14 cellular contexts compared by ENCODE assay signal in the genomic region with DNA sequence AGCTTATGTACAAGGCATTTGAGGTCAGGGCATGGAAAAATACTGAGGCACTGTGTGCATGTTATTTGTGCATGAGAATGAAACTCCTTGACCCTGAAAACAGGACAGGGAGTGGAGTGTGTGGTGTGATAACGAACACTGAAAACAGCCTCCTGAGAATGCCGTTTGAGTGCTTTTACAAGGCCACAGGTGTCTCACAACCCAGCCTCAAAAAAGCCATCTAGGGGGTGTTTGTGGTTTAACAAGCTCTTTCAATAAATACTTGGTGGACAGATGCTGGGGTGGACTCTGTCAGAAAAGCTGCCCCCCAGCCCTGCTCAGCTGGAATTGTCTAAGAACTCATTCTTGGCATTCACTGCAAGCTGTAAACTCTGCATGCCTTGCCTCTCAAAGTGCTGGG.
"Had no signal": no experiment of that assay in that cellular context is flagged by ENCODE, and none has a peak within 500 bp of the region (broad histone marks: within the 10 kb centered on the region; RNA-seq: fewer than 3 reads in every experiment).

No MANE protein-coding gene starts in this region.

- H3K36me3 ChIP-seq: thoracic aorta, uterus had no signal

- H3K27ac ChIP-seq: psoas muscle, thoracic aorta, uterus had no signal

- H3K9me3 Mint-ChIP-seq: activated CD4-positive, alpha-beta T cell treated with anti-CD3 and anti-CD28 coated beads, Interleukin-2, amount 10 ng/mL, durations not matched to agents 24 days and 14 days; activated T-helper 17 cell treated with anti-CD3 and anti-CD28 coated beads, Interleukin-2, amount 50 U/mL, for 72 hours; natural killer cell treated with Interleukin-12 subunit alpha and Interleukin-12 subunit beta and Interleukin-15 and Interleukin-18, amount 100 ng/mL, for 72 hours had no signal

- H3K27me3 ChIP-seq: uterus had no signal

- H3K4me3 ChIP-seq: psoas muscle, thoracic aorta, uterus had no signal

- H3K36me3 Mint-ChIP-seq: natural killer cell treated with Interleukin-12 subunit alpha and Interleukin-12 subunit beta and Interleukin-15 and Interleukin-18, amount 100 ng/mL, for 72 hours had no signal

- ATAC-seq: activated T-helper 17 cell treated with anti-CD3 and anti-CD28 coated beads, Interleukin-2, amount 50 U/mL, for 72 hours; left cardiac atrium; natural killer cell treated with Interleukin-12 subunit alpha and Interleukin-12 subunit beta and Interleukin-15 and Interleukin-18, amount 100 ng/mL, for 72 hours; psoas muscle; sciatic nerve; WTC11 had no signal

- DNase-seq: activated CD4-positive, alpha-beta T cell treated with anti-CD3 and anti-CD28 coated beads, Interleukin-2, amount 10 ng/mL, durations not matched to agents 24 days and 14 days; activated naive CD4-positive, alpha-beta T cell treated with anti-CD3 and anti-CD28 coated beads for 36 hours; activated T-cell treated with anti-CD3 and anti-CD28 coated beads for 4 hours; central memory CD4-positive, alpha-beta T cell; left cardiac atrium; psoas muscle; stimulated activated CD4-positive, alpha-beta T cell treated with anti-CD3 and anti-CD28 coated beads, Interleukin-2, amount 100 ng/mL, for 48 hours; stimulated activated naive CD4-positive, alpha-beta T cell treated with Interleukin-2 at 50 U/mL for 16 hours; uterus had no signal

- H3K4me3 Mint-ChIP-seq: activated CD4-positive, alpha-beta T cell treated with anti-CD3 and anti-CD28 coated beads, Interleukin-2, amount 10 ng/mL, durations not matched to agents 24 days and 14 days; activated naive CD4-positive, alpha-beta T cell treated with anti-CD3 and anti-CD28 coated beads for 36 hours; activated T-helper 17 cell treated with anti-CD3 and anti-CD28 coated beads, Interleukin-2, amount 50 U/mL, for 72 hours; natural killer cell treated with Interleukin-12 subunit alpha and Interleukin-12 subunit beta and Interleukin-15 and Interleukin-18, amount 100 ng/mL, for 72 hours; WTC11 had no signal

- H3K27ac Mint-ChIP-seq: activated CD4-positive, alpha-beta T cell treated with anti-CD3 and anti-CD28 coated beads, Interleukin-2, amount 10 ng/mL, durations not matched to agents 24 days and 14 days; activated naive CD4-positive, alpha-beta T cell treated with anti-CD3 and anti-CD28 coated beads for 36 hours; activated T-helper 17 cell treated with anti-CD3 and anti-CD28 coated beads, Interleukin-2, amount 50 U/mL, for 72 hours; natural killer cell treated with Interleukin-12 subunit alpha and Interleukin-12 subunit beta and Interleukin-15 and Interleukin-18, amount 100 ng/mL, for 72 hours; WTC11 had no signal

- H3K9me3 ChIP-seq: psoas muscle, thoracic aorta, uterus had no signal

- H3K4me1 ChIP-seq: psoas muscle, uterus had no signal

- H3K4me1 Mint-ChIP-seq: activated CD4-positive, alpha-beta T cell treated with anti-CD3 and anti-CD28 coated beads, Interleukin-2, amount 10 ng/mL, durations not matched to agents 24 days and 14 days; activated T-helper 17 cell treated with anti-CD3 and anti-CD28 coated beads, Interleukin-2, amount 50 U/mL, for 72 hours had no signal
